In genomic region chr15:50260969-50261496, GRCh38 we compare ENCODE assay signal across 13 cellular contexts. TPM values are rescaled to one million over a fixed set of nuclear protein-coding genes. Genes with fewer than 3 reads are reported as not detected.
A peak's percentile ranks its signal among the peaks of the same experiment; 100 is the strongest.
DNase-seq lines count a peak whose midpoint lies in the region; ATAC-seq and TF ChIP-seq lines count a peak whose summit lies in the region.
"Had no signal": no experiment of that assay in that cellular context is flagged by ENCODE, and none has a peak within 500 bp of the region (broad histone marks: within the 10 kb centered on the region; RNA-seq: fewer than 3 reads in every experiment).

No MANE protein-coding gene starts in this region.

- intact Hi-C loops in left ventricle myocardium inferior (cut with micrococcal nuclease) = no loop called here

- TF ChIP-seq CTCF in left ventricle myocardium inferior (IDR thresholded peaks at IDR 0.05; ENCODE audit: borderline replicate concordance) = no peak
- no peak for TF ChIP-seq CTCF in tibial nerve (IDR thresholded peaks at IDR 0.05)

- ATAC-seq in GM18520 (IDR thresholded peaks at IDR 0.05; ENCODE audit: unreplicated experiment) (peak; percentile 56), GM21529 (IDR thresholded peaks at IDR 0.05; ENCODE audit: unreplicated experiment) (peak; percentile 42)
- ATAC-seq: heart left ventricle had no signal

- no peak for TF ChIP-seq EP300 in tibial nerve (IDR thresholded peaks at IDR 0.05)

- H3K4me1 ChIP-seq in left ventricle myocardium inferior (no peaks in the 10 kb centered on the region), tibial nerve (no peaks in the 10 kb centered on the region), SJCRH30 (peaks cover 20% of the 10 kb centered on the region)
- H3K4me1 ChIP-seq: vagina had no signal

- 72 to 88% methylated on average over 2 of the region's 2 CpGs for WGBS in tibial nerve, 2 donors

- H3K4me3 ChIP-seq in left ventricle myocardium inferior (no peak overlapping the region), tibial nerve (no peak overlapping the region), SJCRH30 (no peak overlapping the region)
- H3K4me3 ChIP-seq: heart left ventricle, vagina had no signal

- TF ChIP-seq POLR2A in tibial nerve (IDR thresholded peaks at IDR 0.05) = no peak

- H3K36me3 ChIP-seq in left ventricle myocardium inferior (no peaks in the 10 kb centered on the region), tibial nerve (no peaks in the 10 kb centered on the region), SJCRH30 (no peaks in the 10 kb centered on the region)
- H3K36me3 ChIP-seq: heart left ventricle, vagina had no signal

- DNase-seq in HUDEP-2 (lab: John Stamatoyannopoulos, UW; ENCODE audit: unreplicated experiment in 76 of 76) (peak in 65 of 76 experiments; percentile 12 to 95 (median 71)), inferior parietal cortex (ENCODE audit: extremely low spot score) (peak; percentile 7), left ventricle myocardium inferior (no peak), tibial nerve (ENCODE audit: low spot score in 2 of 2) (no peak), SJCRH30 (no peak), NCI-H1105 treated with DMSO at 0.1 percent for 48 hours (lab: John Stamatoyannopoulos, UW) (no peak)
- DNase-seq: activated B cell treated with CpG ODN at 0.5 μM for 24 hours, DMS79 treated with DMSO at 0.1 percent for 48 hours, heart left ventricle had no signal

- H3K9me3 ChIP-seq in left ventricle myocardium inferior (replicated peaks) (no peaks in the 10 kb centered on the region), tibial nerve (no peaks in the 10 kb centered on the region), SJCRH30 (replicated peaks) (no peaks in the 10 kb centered on the region)
- H3K9me3 ChIP-seq: heart left ventricle, vagina had no signal

- H3K27ac ChIP-seq in left ventricle myocardium inferior (replicated peaks) (no peak overlapping the region), tibial nerve (no peak overlapping the region), SJCRH30 (no peak overlapping the region)
- H3K27ac ChIP-seq: heart left ventricle, vagina had no signal

- H3K27me3 ChIP-seq in left ventricle myocardium inferior (ENCODE audit: low read depth) = peaks cover 40% of the 10 kb centered on the region
- no peaks in the 10 kb centered on the region for H3K27me3 ChIP-seq in tibial nerve
- H3K27me3 ChIP-seq in SJCRH30 = no peaks in the 10 kb centered on the region
- H3K27me3 ChIP-seq: vagina had no signal

RNA-seq across cellular contexts. Expression of gene HDC, which starts 4.5 kb away (rescaled TPM):
- total RNA-seq in left ventricle myocardium inferior (0.52 TPM), tibial nerve (1 to 10 TPM in 2 of 4 donors, under 1 TPM in 2; 0.66 to 5.9 (median 1.1) TPM)
- total RNA-seq in SJCRH30 (2014; rRNA removed; shearing (Covaris generic)) = not detected in 2 replicates
- total RNA-seq: activated B cell treated with CpG ODN at 0.5 μM for 24 hours, bronchial epithelial cell had no signal

Comparison
In these comparisons a context has a peak if more than half of its experiments do, and no peak if none do; other contexts are left out.
1. DNase-seq: peak in HUDEP-2 (65 of 76) and inferior parietal cortex (single experiment); none in left ventricle myocardium inferior (single experiment), tibial nerve (0 of 2), SJCRH30 (0 of 2) and NCI-H1105 treated with DMSO at 0.1 percent for 48 hours (single experiment).